ENCODE assay signal across 8 cellular contexts in the genomic region with DNA sequence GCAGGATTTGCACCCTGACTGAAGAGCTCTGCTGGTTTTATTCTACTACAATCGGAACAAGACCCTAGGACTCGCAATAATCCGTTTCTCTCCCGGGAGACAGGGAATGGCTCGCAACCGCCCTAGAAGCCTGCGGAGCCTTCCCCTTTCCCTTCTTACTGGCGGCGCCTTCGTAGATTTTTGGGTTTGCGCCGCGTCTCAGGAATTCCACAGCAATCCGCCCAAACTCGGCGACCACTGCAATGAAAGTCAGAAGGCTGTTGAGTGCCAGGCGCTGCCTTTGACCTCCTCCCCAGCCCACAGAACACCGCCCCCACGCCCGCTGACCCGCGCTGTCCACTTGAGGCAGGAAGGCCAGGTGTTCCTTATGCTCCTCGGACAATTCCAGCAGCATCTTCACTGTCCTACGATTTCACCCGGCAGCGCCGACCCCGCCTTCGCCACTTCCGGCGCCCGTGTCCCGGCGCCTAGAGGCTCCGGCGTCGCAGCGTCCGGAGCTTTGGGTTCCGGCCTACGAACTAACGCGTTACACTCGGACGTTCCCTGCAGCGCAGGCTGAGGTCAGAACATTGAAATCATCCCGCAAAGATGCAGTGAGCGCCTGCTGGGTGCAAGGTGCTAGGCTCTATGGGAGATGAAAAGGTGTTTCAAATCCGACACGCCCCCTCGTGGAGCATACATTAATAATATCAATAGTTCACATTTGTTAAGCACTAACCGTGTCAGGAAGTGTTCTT. TPM values are rescaled to one million over a fixed set of nuclear protein-coding genes. Genes with fewer than 3 reads are reported as not detected.
DNase-seq lines count a peak whose midpoint lies in the region; ATAC-seq and TF ChIP-seq lines count a peak whose summit lies in the region.

A gene (minus strand): TSS at position 439 of the 737 bp plus-strand sequence. CDS start 45 bp downstream, at position 394.

- peak; percentile 86 for ATAC-seq in CD4-positive, alpha-beta T cell (ENCODE audit: poor library complexity)
- ATAC-seq in GM19395 (IDR thresholded peaks at IDR 0.05; ENCODE audit: unreplicated experiment) (peak; percentile 99), HG03565 (IDR thresholded peaks at IDR 0.05; ENCODE audit: unreplicated experiment) (peak; percentile 99), lung (ENCODE audit: insufficient read depth, low FRiP score) (peak; percentile 94)
- peak; percentile 100 for ATAC-seq in activated CD8-positive, alpha-beta T cell treated with anti-CD3 and anti-CD28 coated beads for 36 hours

- peak within 1 kb of the TSS; percentile 99 for H3K4me3 Mint-ChIP-seq in CD4-positive, alpha-beta T cell
- H3K4me3 Mint-ChIP-seq in activated CD8-positive, alpha-beta T cell treated with anti-CD3 and anti-CD28 coated beads for 36 hours: peak within 1 kb of the TSS; percentile 86

- peaks cover 45% of the 10 kb centered on the region for H3K4me1 Mint-ChIP-seq in CD4-positive, alpha-beta T cell (ENCODE audit: low read depth)
- H3K4me1 Mint-ChIP-seq in activated CD8-positive, alpha-beta T cell treated with anti-CD3 and anti-CD28 coated beads for 36 hours (ENCODE audit: low read depth): peaks cover 21% of the 10 kb centered on the region

- POLR2A ChIA-PET in CD4-positive, alpha-beta T cell (lab: Charles Lee): interaction anchor here (0.8 to 2.5 kb wide), 8 partner anchors 9 to 951 kb away, joined by 3 to 31 read pairs (median 3); a partner anchor contains a TSS
- POLR2A ChIA-PET in activated CD8-positive, alpha-beta T cell treated with anti-CD3 and anti-CD28 coated beads for 36 hours (lab: Charles Lee): interaction anchor here (0.6 to 1.4 kb wide), 7 partner anchors 11 to 622 kb away, joined by 3 to 5 read pairs (median 3); a partner anchor contains a TSS

- no peaks in the 10 kb centered on the region for H3K9me3 ChIP-seq in CD4-positive, alpha-beta T cell (ENCODE audit: control insufficient read depth, low read length)
- no peaks in the 10 kb centered on the region for H3K9me3 ChIP-seq in ectodermal cell (ENCODE audit: control insufficient read depth, low read length)
- H3K9me3 ChIP-seq in lung (ENCODE audit: control insufficient read depth in 2 of 2, insufficient read depth in 1 of 2, low read length in 1 of 2): no peaks in the 10 kb centered on the region

- H3K9me3 Mint-ChIP-seq in CD4-positive, alpha-beta T cell: no peaks in the 10 kb centered on the region
- H3K9me3 Mint-ChIP-seq in activated CD8-positive, alpha-beta T cell treated with anti-CD3 and anti-CD28 coated beads for 36 hours: no peaks in the 10 kb centered on the region

- H3K27me3 Mint-ChIP-seq in CD4-positive, alpha-beta T cell: no peaks in the 10 kb centered on the region
- H3K27me3 Mint-ChIP-seq in activated CD8-positive, alpha-beta T cell treated with anti-CD3 and anti-CD28 coated beads for 36 hours: no peaks in the 10 kb centered on the region

- peak within 1 kb of the TSS; percentile 96 for H3K27ac Mint-ChIP-seq in CD4-positive, alpha-beta T cell
- H3K27ac Mint-ChIP-seq in activated CD8-positive, alpha-beta T cell treated with anti-CD3 and anti-CD28 coated beads for 36 hours: peak within 1 kb of the TSS; percentile 93

- peak; percentile 68 for TF ChIP-seq CTCF in CD4-positive, alpha-beta T cell (IDR thresholded peaks at IDR 0.05)
- TF ChIP-seq CTCF in activated CD8-positive, alpha-beta T cell treated with anti-CD3 and anti-CD28 coated beads for 36 hours (IDR thresholded peaks at IDR 0.05): peak; percentile 50
- no peak for TF ChIP-seq CTCF in lung (IDR thresholded peaks at IDR 0.05; ENCODE audit: control extremely low read depth, extremely low read depth)

- H3K4me3 ChIP-seq in ectodermal cell (ENCODE audit: insufficient read depth, low read depth, low read length): peak within 1 kb of the TSS; percentile 87
- H3K4me3 ChIP-seq in lung: peak within 1 kb of the TSS; percentile 87

- peak; percentile 53 to 70 (median 62) for DNase-seq in CD4-positive, alpha-beta T cell
- DNase-seq in NCI-H748 treated with DMSO at 0.1 percent for 48 hours (lab: John Stamatoyannopoulos, UW) (peak; percentile 59), lung (ENCODE audit: low spot score) (peak; percentile 78)
- peak; percentile 89 for DNase-seq in activated CD8-positive, alpha-beta T cell treated with anti-CD3 and anti-CD28 coated beads for 36 hours
- peak; percentile 42 to 56 (median 54) for DNase-seq in stimulated activated CD4-positive, alpha-beta T cell treated with anti-CD3 and anti-CD28 coated beads, TNF-alpha, amount 100 ng/mL, for 4 hours (ENCODE audit: low read depth in 3 of 3)

- CTCF ChIA-PET in CD4-positive, alpha-beta T cell (lab: Charles Lee): interaction anchor here (0.6 to 2.6 kb wide), 4 partner anchors 14 to 798 kb away, joined by 3 to 12 read pairs (median 3); no protein-coding TSS in a partner anchor
- CTCF ChIA-PET in activated CD8-positive, alpha-beta T cell treated with anti-CD3 and anti-CD28 coated beads for 36 hours (lab: Charles Lee): interaction anchor here (0.6 to 4.6 kb wide), 17 partner anchors 11 to 243 kb away, joined by 3 to 27 read pairs (median 3); a partner anchor contains a TSS

- WGBS in ectodermal cell, 2 experiments: 0 to 1% methylated on average over 47 to 50 of the region's 52 CpGs
- 0% methylated on average over 52 of the region's 52 CpGs for WGBS in lung, 2 donors

- H3K4me1 ChIP-seq in ectodermal cell (ENCODE audit: control insufficient read depth, insufficient read depth, low read length) (peaks cover 7% of the 10 kb centered on the region), lung (ENCODE audit: control insufficient read depth in 2 of 2, insufficient read depth in 2 of 2, low read length in 2 of 2) (peaks cover 0 to 6% of the 10 kb centered on the region in 2 donors)

- peaks cover 45% of the 10 kb centered on the region for H3K36me3 Mint-ChIP-seq in CD4-positive, alpha-beta T cell (ENCODE audit: low read depth)
- H3K36me3 Mint-ChIP-seq in activated CD8-positive, alpha-beta T cell treated with anti-CD3 and anti-CD28 coated beads for 36 hours (ENCODE audit: low read depth): peaks cover 12% of the 10 kb centered on the region

- intact Hi-C loops in CD4-positive, alpha-beta T cell (cut with DNase I, micrococcal nuclease): loop anchor here (2.0 to 10.0 kb wide), 2 partner anchors 61 to 627 kb away; a partner anchor contains a TSS
- intact Hi-C loops in activated CD8-positive, alpha-beta T cell treated with anti-CD3 and anti-CD28 coated beads for 36 hours (cut with micrococcal nuclease): loop anchor here (5.0 kb wide), 1 partner anchor 60 kb away; a partner anchor contains a TSS

- H3K36me3 ChIP-seq in ectodermal cell (ENCODE audit: control insufficient read depth, insufficient read depth, low read length) (peaks cover 12% of the 10 kb centered on the region), lung (ENCODE audit: control insufficient read depth in 2 of 2, insufficient read depth in 2 of 2, low read length in 2 of 2) (peaks cover 3 to 8% of the 10 kb centered on the region in 2 donors)

- H3K27ac ChIP-seq in CD4-positive, alpha-beta T cell (ENCODE audit: low read depth, low read length): peak within 1 kb of the TSS; percentile 69
- H3K27ac ChIP-seq in ectodermal cell (ENCODE audit: insufficient read depth, low read depth, low read length, poor library complexity, severe bottlenecking) (peak within 1 kb of the TSS; percentile 12), lung (ENCODE audit: low read depth in 1 of 2, low read length in 1 of 2) (peak within 1 kb of the TSS; percentile 43 to 81)

- H3K27me3 ChIP-seq in CD4-positive, alpha-beta T cell (ENCODE audit: control insufficient read depth, insufficient read depth, low read length): no peaks in the 10 kb centered on the region
- H3K27me3 ChIP-seq in ectodermal cell (ENCODE audit: control insufficient read depth, insufficient read depth, low read length, poor library complexity, severe bottlenecking) (no peaks in the 10 kb centered on the region), lung (ENCODE audit: control insufficient read depth, insufficient read depth) (no peaks in the 10 kb centered on the region)

RNA-seq across cellular contexts. Expression of the gene that starts here (rescaled TPM):
- total RNA-seq in CD4-positive, alpha-beta T cell: 10 to 100 TPM; 42.0 to 46.8 TPM
- total RNA-seq in activated CD8-positive, alpha-beta T cell treated with anti-CD3 and anti-CD28 coated beads for 36 hours: 10 to 100 TPM; 31.0 to 31.8 TPM
- 63.2 TPM for polyA plus RNA-seq in ectodermal cell (2013, experiment 1 of 4)
- 64.1 TPM for polyA plus RNA-seq in ectodermal cell (2013, experiment 2 of 4)
- polyA plus RNA-seq in ectodermal cell (2013, experiment 3 of 4): 46.3 TPM
- 62.0 TPM for polyA plus RNA-seq in ectodermal cell (2013, experiment 4 of 4)
- 10 to 100 TPM; 35.6 to 72.4 TPM for total RNA-seq in lung
- 10 to 100 TPM; 10.1 to 23.7 TPM for polyA plus RNA-seq in lung

Comparison
In these comparisons a context has a peak if more than half of its experiments do, and no peak if none do; other contexts are left out.
1. Peak in every context shown above with its lines: DNase-seq, ATAC-seq, H3K4me3 ChIP-seq and H3K27ac ChIP-seq.
2. H3K27ac ChIP-seq: peak in every context shown above with its lines; median percentile 69 in CD4-positive, alpha-beta T cell; 62 in lung; 12 in ectodermal cell.